Comparison of ENCODE assay signal across 8 cellular contexts in genomic region chr10:79070091-79070610, GRCh38. TPM values are rescaled to one million over a fixed set of nuclear protein-coding genes. Genes with fewer than 3 reads are reported as not detected.
A peak's percentile ranks its signal among the peaks of the same experiment; 100 is the strongest.
DNase-seq lines count a peak whose midpoint lies in the region.

No MANE protein-coding gene starts in this region.

- H3K9me3 ChIP-seq in SK-N-MC (ENCODE audit: low read depth, low read length): no peaks in the 10 kb centered on the region
- H3K9me3 ChIP-seq in esophagus (ENCODE audit: control insufficient read depth in 2 of 2, insufficient read depth in 1 of 2, low read depth in 1 of 2, low read length in 1 of 2): no peaks in the 10 kb centered on the region

- H3K4me3 ChIP-seq in GM08714 (ENCODE audit: low read length): peak overlapping the region; percentile 65
- peak overlapping the region; percentile 78 for H3K4me3 ChIP-seq in SK-N-MC
- peak overlapping the region; percentile 75 for H3K4me3 ChIP-seq in esophagus (ENCODE audit: low read depth in 1 of 2, low read length in 2 of 2)

- no peak for DNase-seq in SK-N-MC (ENCODE audit: low read depth, low spot score)
- peak; percentile 37 for DNase-seq in myocyte (ENCODE audit: low read depth)
- no peak for DNase-seq in SW 1271 (lab: John Stamatoyannopoulos, UW)
- DNase-seq in NCI-H524 (lab: John Stamatoyannopoulos, UW): no peak
- no peak for DNase-seq in OCI-M1 (lab: John Stamatoyannopoulos, UW)
- no peak for DNase-seq in NCI-H187 treated with DMSO at 0.1 percent for 48 hours (lab: John Stamatoyannopoulos, UW)

- H3K27ac ChIP-seq in SK-N-MC (no peak overlapping the region), esophagus (ENCODE audit: low read depth in 2 of 2, low read length in 1 of 2) (peak overlapping the region; percentile 93 to 99)

- no peaks in the 10 kb centered on the region for H3K27me3 ChIP-seq in esophagus (ENCODE audit: control insufficient read depth in 1 of 2, insufficient read depth in 2 of 2, low read length in 2 of 2)

- H3K36me3 ChIP-seq in SK-N-MC (ENCODE audit: insufficient read depth, low read length): no peaks in the 10 kb centered on the region
- H3K36me3 ChIP-seq in esophagus (ENCODE audit: control insufficient read depth in 2 of 2, insufficient read depth in 2 of 2, low read length in 1 of 2): no peaks in the 10 kb centered on the region

- peaks cover 25 to 27% of the 10 kb centered on the region in 2 donors for H3K4me1 ChIP-seq in esophagus (ENCODE audit: control insufficient read depth in 2 of 2, insufficient read depth in 2 of 2, low read length in 1 of 2)

- H3K9ac ChIP-seq in SK-N-MC (ENCODE audit: insufficient read length): no peak overlapping the region

- whole genome bisulfite sequencing in esophagus, 2 donors: 1% methylated on average over 49 to 54 of the region's 54 CpGs

RNA-seq across cellular contexts. Expression of gene ZMIZ1, which starts 1.4 kb away (rescaled TPM):
- polyA plus RNA-seq in esophagus: 10 to 100 TPM; 29.2 to 29.7 TPM
- total RNA-seq in myocyte: 7.1 and 10.0 TPM in 2 replicates
- 23.2 TPM for polyA plus RNA-seq in myocyte (2012)
